Comparison of ENCODE assay signal across 24 cellular contexts in genomic region chr13:21243843-21244184, GRCh38.
"Had no signal": no experiment of that assay in that cellular context is flagged by ENCODE, and none has a peak within 500 bp of the region (broad histone marks: within the 10 kb centered on the region; RNA-seq: fewer than 3 reads in every experiment).

No MANE protein-coding gene starts in this region.

- DNase-seq: activated CD4-positive, alpha-beta memory T cell treated with anti-CD3 and anti-CD28 coated beads for 36 hours; activated CD4-positive, alpha-beta T cell treated with anti-CD3 and anti-CD28 coated beads, Interleukin-2, amount 10 ng/mL, durations not matched to agents 24 days and 14 days; activated CD8-positive, alpha-beta memory T cell treated with anti-CD3 and anti-CD28 coated beads, Interleukin-2, amount 50 U/mL, for 4 hours; activated gamma-delta T cell; activated naive CD4-positive, alpha-beta T cell treated with anti-CD3 and anti-CD28 coated beads, Interleukin-2, amount 10 ng/mL, durations not matched to agents 7 days and 5 days; activated naive CD8-positive, alpha-beta T cell treated with anti-CD3 and anti-CD28 coated beads, Interleukin-2, amount 10 ng/mL, durations not matched to agents 7 days and 5 days; activated T-cell treated with anti-CD3 and anti-CD28 coated beads, Interleukin-2, amount 50 U/mL, for 1 hour; amniotic stem cell; caudate nucleus; foreskin keratinocyte; kidney glomerular epithelial cell; left lung; nephron progenitor cell; psoas muscle; right cardiac atrium; stimulated activated CD4-positive, alpha-beta T cell treated with anti-CD3 and anti-CD28 coated beads, Interleukin-2, amount 100 ng/mL, for 48 hours; stimulated activated naive CD4-positive, alpha-beta T cell treated with Interleukin-2 at 50 U/mL for 16 hours; T-helper 9 cell; uterus; WERI-Rb-1 had no signal

- H3K27ac ChIP-seq: foreskin keratinocyte, left lung, neutrophil, pancreas, psoas muscle, thoracic aorta, WERI-Rb-1 had no signal

- ATAC-seq: activated CD4-positive, CD25-positive, alpha-beta regulatory T cell treated with anti-CD3 and anti-CD28 coated beads, Interleukin-2, amount 50 U/mL, for 24 hours; foreskin keratinocyte; left lung; psoas muscle had no signal

- H3K27me3 ChIP-seq: foreskin keratinocyte, left lung, neutrophil, pancreas, uterus had no signal

- H3K4me1 ChIP-seq: foreskin keratinocyte, left lung, pancreas, psoas muscle, uterus had no signal

- H3K4me3 ChIP-seq: left lung, pancreas, psoas muscle, thoracic aorta, uterus had no signal

- H3K36me3 ChIP-seq: left lung, neutrophil, pancreas, thoracic aorta, uterus, WERI-Rb-1 had no signal

- H3K9me3 ChIP-seq: left lung, neutrophil, pancreas, psoas muscle, thoracic aorta, uterus had no signal
